Comparison of ENCODE assay signal across 1 cellular context in genomic region chr6:134204031-134204430, GRCh38.
TF ChIP-seq lines count a peak whose summit lies in the region.

No MANE protein-coding gene starts in this region.

TF ChIP-seq in HEK293, 187 proteins besides CTCF, POLR2A, EP300 and RAD21 (continued from another document):
- TF ChIP-seq, protein P1, sequence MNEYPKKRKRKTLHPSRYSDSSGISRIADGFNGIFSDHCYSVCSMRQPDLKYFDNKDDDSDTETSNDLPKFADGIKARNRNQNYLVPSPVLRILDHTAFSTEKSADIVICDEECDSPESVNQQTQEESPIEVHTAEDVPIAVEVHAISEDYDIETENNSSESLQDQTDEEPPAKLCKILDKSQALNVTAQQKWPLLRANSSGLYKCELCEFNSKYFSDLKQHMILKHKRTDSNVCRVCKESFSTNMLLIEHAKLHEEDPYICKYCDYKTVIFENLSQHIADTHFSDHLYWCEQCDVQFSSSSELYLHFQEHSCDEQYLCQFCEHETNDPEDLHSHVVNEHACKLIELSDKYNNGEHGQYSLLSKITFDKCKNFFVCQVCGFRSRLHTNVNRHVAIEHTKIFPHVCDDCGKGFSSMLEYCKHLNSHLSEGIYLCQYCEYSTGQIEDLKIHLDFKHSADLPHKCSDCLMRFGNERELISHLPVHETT (tag by site-specific recombination; IDR thresholded peaks at IDR 0.05) = 0 out of 2 replicates have a peak, but pooled peaks have one; percentile 25
- TF ChIP-seq ZNF266 (tag by site-specific recombination; IDR thresholded peaks at IDR 0.05; ENCODE audit: low read depth) = peak; percentile 85
- no peak for TF ChIP-seq ZNF544 (tag by site-specific recombination; IDR thresholded peaks at IDR 0.05)
- TF ChIP-seq, protein P2, sequence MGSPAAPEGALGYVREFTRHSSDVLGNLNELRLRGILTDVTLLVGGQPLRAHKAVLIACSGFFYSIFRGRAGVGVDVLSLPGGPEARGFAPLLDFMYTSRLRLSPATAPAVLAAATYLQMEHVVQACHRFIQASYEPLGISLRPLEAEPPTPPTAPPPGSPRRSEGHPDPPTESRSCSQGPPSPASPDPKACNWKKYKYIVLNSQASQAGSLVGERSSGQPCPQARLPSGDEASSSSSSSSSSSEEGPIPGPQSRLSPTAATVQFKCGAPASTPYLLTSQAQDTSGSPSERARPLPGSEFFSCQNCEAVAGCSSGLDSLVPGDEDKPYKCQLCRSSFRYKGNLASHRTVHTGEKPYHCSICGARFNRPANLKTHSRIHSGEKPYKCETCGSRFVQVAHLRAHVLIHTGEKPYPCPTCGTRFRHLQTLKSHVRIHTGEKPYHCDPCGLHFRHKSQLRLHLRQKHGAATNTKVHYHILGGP (tag by site-specific recombination; IDR thresholded peaks at IDR 0.05) = no peak
- peak; percentile 82; the same call in 1 of the 2 replicates for TF ChIP-seq ZNF202 (tag by site-specific recombination; IDR thresholded peaks at IDR 0.05; ENCODE audit: borderline replicate concordance)
- peak; percentile 41 for TF ChIP-seq ZNF654 (tag by site-specific recombination; IDR thresholded peaks at IDR 0.05; ENCODE audit: low read depth)
- peak; percentile 58; the same call in 1 of the 2 replicates for TF ChIP-seq ZNF292 (tag by site-specific recombination; IDR thresholded peaks at IDR 0.05; ENCODE audit: borderline replicate concordance, low read depth)
- peak; percentile 94 for TF ChIP-seq ZNF426 (tag by site-specific recombination; IDR thresholded peaks at IDR 0.05)
- TF ChIP-seq ZNF473 (tag by site-specific recombination; IDR thresholded peaks at IDR 0.05) = no peak
- TF ChIP-seq ZNF354C (tag by site-specific recombination; IDR thresholded peaks at IDR 0.05; ENCODE audit: borderline replicate concordance, low read depth) = 0 out of 2 replicates have a peak, but pooled peaks have one; percentile 38
- 0 out of 2 replicates have a peak, but pooled peaks have one; percentile 32 for TF ChIP-seq ZNF138 (tag by site-specific recombination; IDR thresholded peaks at IDR 0.05; ENCODE audit: borderline replicate concordance)
- no peak for TF ChIP-seq ZNF501 (tag by site-specific recombination; IDR thresholded peaks at IDR 0.05)
- TF ChIP-seq ZNF629 (tag by site-specific recombination; IDR thresholded peaks at IDR 0.05) = peak; percentile 62
- TF ChIP-seq, protein P3, sequence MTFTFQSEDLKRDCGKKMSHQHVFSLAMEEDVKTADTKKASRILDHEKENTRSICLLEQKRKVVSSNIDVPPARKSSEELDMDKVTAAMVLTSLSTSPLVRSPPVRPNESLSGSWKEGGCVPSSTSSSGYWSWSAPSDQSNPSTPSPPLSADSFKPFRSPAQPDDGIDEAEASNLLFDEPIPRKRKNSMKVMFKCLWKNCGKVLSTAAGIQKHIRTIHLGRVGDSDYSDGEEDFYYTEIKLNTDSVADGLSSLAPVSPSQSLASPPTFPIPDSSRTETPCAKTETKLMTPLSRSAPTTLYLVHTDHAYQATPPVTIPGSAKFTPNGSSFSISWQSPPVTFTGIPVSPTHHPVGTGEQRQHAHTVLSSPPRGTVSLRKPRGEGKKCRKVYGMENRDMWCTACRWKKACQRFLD (tag by site-specific recombination; IDR thresholded peaks at IDR 0.05) = no peak
- TF ChIP-seq, protein P4, sequence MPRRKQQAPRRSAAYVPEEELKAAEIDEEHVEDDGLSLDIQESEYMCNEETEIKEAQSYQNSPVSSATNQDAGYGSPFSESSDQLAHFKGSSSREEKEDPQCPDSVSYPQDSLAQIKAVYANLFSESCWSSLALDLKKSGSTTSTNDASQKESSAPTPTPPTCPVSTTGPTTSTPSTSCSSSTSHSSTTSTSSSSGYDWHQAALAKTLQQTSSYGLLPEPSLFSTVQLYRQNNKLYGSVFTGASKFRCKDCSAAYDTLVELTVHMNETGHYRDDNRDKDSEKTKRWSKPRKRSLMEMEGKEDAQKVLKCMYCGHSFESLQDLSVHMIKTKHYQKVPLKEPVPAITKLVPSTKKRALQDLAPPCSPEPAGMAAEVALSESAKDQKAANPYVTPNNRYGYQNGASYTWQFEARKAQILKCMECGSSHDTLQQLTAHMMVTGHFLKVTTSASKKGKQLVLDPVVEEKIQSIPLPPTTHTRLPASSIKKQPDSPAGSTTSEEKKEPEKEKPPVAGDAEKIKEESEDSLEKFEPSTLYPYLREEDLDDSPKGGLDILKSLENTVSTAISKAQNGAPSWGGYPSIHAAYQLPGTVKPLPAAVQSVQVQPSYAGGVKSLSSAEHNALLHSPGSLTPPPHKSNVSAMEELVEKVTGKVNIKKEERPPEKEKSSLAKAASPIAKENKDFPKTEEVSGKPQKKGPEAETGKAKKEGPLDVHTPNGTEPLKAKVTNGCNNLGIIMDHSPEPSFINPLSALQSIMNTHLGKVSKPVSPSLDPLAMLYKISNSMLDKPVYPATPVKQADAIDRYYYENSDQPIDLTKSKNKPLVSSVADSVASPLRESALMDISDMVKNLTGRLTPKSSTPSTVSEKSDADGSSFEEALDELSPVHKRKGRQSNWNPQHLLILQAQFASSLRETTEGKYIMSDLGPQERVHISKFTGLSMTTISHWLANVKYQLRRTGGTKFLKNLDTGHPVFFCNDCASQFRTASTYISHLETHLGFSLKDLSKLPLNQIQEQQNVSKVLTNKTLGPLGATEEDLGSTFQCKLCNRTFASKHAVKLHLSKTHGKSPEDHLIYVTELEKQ (tag by site-specific recombination; IDR thresholded peaks at IDR 0.05; ENCODE audit: borderline replicate concordance) = no peak
- TF ChIP-seq, protein P5, sequence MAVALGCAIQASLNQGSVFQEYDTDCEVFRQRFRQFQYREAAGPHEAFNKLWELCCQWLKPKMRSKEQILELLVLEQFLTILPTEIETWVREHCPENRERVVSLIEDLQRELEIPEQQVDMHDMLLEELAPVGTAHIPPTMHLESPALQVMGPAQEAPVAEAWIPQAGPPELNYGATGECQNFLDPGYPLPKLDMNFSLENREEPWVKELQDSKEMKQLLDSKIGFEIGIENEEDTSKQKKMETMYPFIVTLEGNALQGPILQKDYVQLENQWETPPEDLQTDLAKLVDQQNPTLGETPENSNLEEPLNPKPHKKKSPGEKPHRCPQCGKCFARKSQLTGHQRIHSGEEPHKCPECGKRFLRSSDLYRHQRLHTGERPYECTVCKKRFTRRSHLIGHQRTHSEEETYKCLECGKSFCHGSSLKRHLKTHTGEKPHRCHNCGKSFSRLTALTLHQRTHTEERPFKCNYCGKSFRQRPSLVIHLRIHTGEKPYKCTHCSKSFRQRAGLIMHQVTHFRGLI (tag by site-specific recombination; IDR thresholded peaks at IDR 0.05) = no peak
- TF ChIP-seq ZBTB21 (tag by site-specific recombination; IDR thresholded peaks at IDR 0.05) = peak; percentile 24; the same call in 1 of the 2 replicates
- TF ChIP-seq ZNF416 (tag by site-specific recombination; IDR thresholded peaks at IDR 0.05) = no peak
- peak; percentile 83; the same call in 1 of the 2 replicates for TF ChIP-seq ZNF140 (tag by site-specific recombination; IDR thresholded peaks at IDR 0.05)
- peak; percentile 51; the same call in 1 of the 2 replicates for TF ChIP-seq ZNF24 (tag by site-specific recombination; IDR thresholded peaks at IDR 0.05)
- TF ChIP-seq ZNF558 (tag by site-specific recombination; IDR thresholded peaks at IDR 0.05) = peak; percentile 71; the same call in 1 of the 2 replicates
- 0 out of 2 replicates have a peak, but pooled peaks have one; percentile 53 for TF ChIP-seq ZNF404 (tag by site-specific recombination; IDR thresholded peaks at IDR 0.05)
- TF ChIP-seq ZNF837 (tag by site-specific recombination; IDR thresholded peaks at IDR 0.05) = no peak
- TF ChIP-seq ZNF433 (tag by site-specific recombination; IDR thresholded peaks at IDR 0.05; ENCODE audit: low read depth) = peak; percentile 86
- no peak for TF ChIP-seq ZNF19 (tag by site-specific recombination; IDR thresholded peaks at IDR 0.05; ENCODE audit: low read depth)
- TF ChIP-seq, protein P6, sequence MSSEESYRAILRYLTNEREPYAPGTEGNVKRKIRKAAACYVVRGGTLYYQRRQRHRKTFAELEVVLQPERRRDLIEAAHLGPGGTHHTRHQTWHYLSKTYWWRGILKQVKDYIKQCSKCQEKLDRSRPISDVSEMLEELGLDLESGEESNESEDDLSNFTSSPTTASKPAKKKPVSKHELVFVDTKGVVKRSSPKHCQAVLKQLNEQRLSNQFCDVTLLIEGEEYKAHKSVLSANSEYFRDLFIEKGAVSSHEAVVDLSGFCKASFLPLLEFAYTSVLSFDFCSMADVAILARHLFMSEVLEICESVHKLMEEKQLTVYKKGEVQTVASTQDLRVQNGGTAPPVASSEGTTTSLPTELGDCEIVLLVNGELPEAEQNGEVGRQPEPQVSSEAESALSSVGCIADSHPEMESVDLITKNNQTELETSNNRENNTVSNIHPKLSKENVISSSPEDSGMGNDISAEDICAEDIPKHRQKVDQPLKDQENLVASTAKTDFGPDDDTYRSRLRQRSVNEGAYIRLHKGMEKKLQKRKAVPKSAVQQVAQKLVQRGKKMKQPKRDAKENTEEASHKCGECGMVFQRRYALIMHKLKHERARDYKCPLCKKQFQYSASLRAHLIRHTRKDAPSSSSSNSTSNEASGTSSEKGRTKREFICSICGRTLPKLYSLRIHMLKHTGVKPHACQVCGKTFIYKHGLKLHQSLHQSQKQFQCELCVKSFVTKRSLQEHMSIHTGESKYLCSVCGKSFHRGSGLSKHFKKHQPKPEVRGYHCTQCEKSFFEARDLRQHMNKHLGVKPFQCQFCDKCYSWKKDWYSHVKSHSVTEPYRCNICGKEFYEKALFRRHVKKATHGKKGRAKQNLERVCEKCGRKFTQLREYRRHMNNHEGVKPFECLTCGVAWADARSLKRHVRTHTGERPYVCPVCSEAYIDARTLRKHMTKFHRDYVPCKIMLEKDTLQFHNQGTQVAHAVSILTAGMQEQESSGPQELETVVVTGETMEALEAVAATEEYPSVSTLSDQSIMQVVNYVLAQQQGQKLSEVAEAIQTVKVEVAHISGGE (tag by site-specific recombination; conservative IDR thresholded peaks at IDR 0.05; ENCODE audit: low read depth) = peak; percentile 78
- TF ChIP-seq RBAK (tag by site-specific recombination; IDR thresholded peaks at IDR 0.05) = 0 out of 2 replicates have a peak, but pooled peaks have one; percentile 52
- no peak for TF ChIP-seq ZNF423 (tag by site-specific recombination; IDR thresholded peaks at IDR 0.05)
- TF ChIP-seq ZNF302 (tag by site-specific recombination; IDR thresholded peaks at IDR 0.05; ENCODE audit: low read depth) = 0 out of 2 replicates have a peak, but pooled peaks have one; percentile 65
- TF ChIP-seq, protein P7, sequence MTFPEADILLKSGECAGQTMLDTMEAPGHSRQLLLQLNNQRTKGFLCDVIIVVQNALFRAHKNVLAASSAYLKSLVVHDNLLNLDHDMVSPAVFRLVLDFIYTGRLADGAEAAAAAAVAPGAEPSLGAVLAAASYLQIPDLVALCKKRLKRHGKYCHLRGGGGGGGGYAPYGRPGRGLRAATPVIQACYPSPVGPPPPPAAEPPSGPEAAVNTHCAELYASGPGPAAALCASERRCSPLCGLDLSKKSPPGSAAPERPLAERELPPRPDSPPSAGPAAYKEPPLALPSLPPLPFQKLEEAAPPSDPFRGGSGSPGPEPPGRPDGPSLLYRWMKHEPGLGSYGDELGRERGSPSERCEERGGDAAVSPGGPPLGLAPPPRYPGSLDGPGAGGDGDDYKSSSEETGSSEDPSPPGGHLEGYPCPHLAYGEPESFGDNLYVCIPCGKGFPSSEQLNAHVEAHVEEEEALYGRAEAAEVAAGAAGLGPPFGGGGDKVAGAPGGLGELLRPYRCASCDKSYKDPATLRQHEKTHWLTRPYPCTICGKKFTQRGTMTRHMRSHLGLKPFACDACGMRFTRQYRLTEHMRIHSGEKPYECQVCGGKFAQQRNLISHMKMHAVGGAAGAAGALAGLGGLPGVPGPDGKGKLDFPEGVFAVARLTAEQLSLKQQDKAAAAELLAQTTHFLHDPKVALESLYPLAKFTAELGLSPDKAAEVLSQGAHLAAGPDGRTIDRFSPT (tag by site-specific recombination; IDR thresholded peaks at IDR 0.05) = no peak
- peak; percentile 74; the same call in 1 of the 2 replicates for TF ChIP-seq ZNF664 (tag by site-specific recombination; IDR thresholded peaks at IDR 0.05)
- TF ChIP-seq ZNF324 (tag by site-specific recombination; IDR thresholded peaks at IDR 0.05) = no peak
- TF ChIP-seq, protein P8, sequence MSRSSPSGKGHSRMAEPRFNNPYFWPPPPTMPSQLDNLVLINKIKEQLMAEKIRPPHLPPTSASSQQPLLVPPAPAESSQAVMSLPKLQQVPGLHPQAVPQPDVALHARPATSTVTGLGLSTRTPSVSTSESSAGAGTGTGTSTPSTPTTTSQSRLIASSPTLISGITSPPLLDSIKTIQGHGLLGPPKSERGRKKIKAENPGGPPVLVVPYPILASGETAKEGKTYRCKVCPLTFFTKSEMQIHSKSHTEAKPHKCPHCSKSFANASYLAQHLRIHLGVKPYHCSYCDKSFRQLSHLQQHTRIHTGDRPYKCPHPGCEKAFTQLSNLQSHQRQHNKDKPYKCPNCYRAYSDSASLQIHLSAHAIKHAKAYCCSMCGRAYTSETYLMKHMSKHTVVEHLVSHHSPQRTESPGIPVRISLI (tag by site-specific recombination; IDR thresholded peaks at IDR 0.05) = no peak
- no peak for TF ChIP-seq ZNF791 (tag by site-specific recombination; IDR thresholded peaks at IDR 0.05)
- TF ChIP-seq ZNF394 (tag by site-specific recombination; IDR thresholded peaks at IDR 0.05; ENCODE audit: borderline replicate concordance) = peak; percentile 95
- no peak for TF ChIP-seq KLF9 (tag by site-specific recombination; IDR thresholded peaks at IDR 0.05; ENCODE audit: low read depth)
